ENCODE assay signal across 26 cellular contexts in genomic region chr5:142038735-142039134, GRCh38.
"Had no signal": no experiment of that assay in that cellular context is flagged by ENCODE, and none has a peak within 500 bp of the region (broad histone marks: within the 10 kb centered on the region; RNA-seq: fewer than 3 reads in every experiment).

No MANE protein-coding gene starts in this region.

- H3K9me3 ChIP-seq: gastroesophageal sphincter, heart left ventricle, lower lobe of right lung, mucosa of descending colon had no signal

- H3K4me2 ChIP-seq: hepatocyte had no signal

- ATAC-seq: effector memory CD8-positive, alpha-beta T cell; esophagus mucosa; foreskin keratinocyte; gastroesophageal sphincter; left colon; left lobe of liver; left ventricle myocardium superior; lower lobe of right lung; mucosa of descending colon had no signal

- H3K4me1 ChIP-seq: foreskin keratinocyte, gastroesophageal sphincter, lower lobe of right lung had no signal

- H3K27ac Mint-ChIP-seq: effector memory CD8-positive, alpha-beta T cell; endodermal cell; immature natural killer cell; mesothelial cell of epicardium had no signal

- H3K27me3 Mint-ChIP-seq: effector memory CD8-positive, alpha-beta T cell had no signal

- H3K9me3 Mint-ChIP-seq: effector memory CD8-positive, alpha-beta T cell had no signal

- H3K36me3 ChIP-seq: gastroesophageal sphincter, heart left ventricle, lower lobe of right lung had no signal

- H3K79me2 ChIP-seq: hepatocyte had no signal

- H3K4me3 ChIP-seq: coronary artery, gastroesophageal sphincter, heart left ventricle, hepatocyte, lower lobe of right lung, mucosa of descending colon had no signal

- H3K27ac ChIP-seq: coronary artery, epithelial cell of prostate, foreskin keratinocyte, gastroesophageal sphincter, heart left ventricle, hepatocyte, lower lobe of right lung had no signal

- H3K4me3 Mint-ChIP-seq: effector memory CD8-positive, alpha-beta T cell; endodermal cell; immature natural killer cell; mesothelial cell of epicardium; naive B cell had no signal

- FAIRE-seq: colon, endometrium, frontal cortex, kidney had no signal

- H3K4me1 Mint-ChIP-seq: immature natural killer cell, mesothelial cell of epicardium, naive B cell had no signal

- H3K36me3 Mint-ChIP-seq: mesothelial cell of epicardium had no signal

- DNase-seq: effector CD8-positive, alpha-beta T cell; effector memory CD8-positive, alpha-beta T cell; endodermal cell; erythroblast; foreskin keratinocyte; heart left ventricle; hypothalamus; immature natural killer cell; kidney; kidney glomerular epithelial cell; left colon; left ventricle myocardium superior; lower lobe of right lung; mesenchymal stem cell; mucosa of descending colon; naive B cell had no signal

- H3K27me3 ChIP-seq: foreskin keratinocyte, gastroesophageal sphincter, heart left ventricle, hepatocyte had no signal

- H2AFZ ChIP-seq: hepatocyte had no signal
